1 cellular context compared by ENCODE assay signal in the genomic region with DNA sequence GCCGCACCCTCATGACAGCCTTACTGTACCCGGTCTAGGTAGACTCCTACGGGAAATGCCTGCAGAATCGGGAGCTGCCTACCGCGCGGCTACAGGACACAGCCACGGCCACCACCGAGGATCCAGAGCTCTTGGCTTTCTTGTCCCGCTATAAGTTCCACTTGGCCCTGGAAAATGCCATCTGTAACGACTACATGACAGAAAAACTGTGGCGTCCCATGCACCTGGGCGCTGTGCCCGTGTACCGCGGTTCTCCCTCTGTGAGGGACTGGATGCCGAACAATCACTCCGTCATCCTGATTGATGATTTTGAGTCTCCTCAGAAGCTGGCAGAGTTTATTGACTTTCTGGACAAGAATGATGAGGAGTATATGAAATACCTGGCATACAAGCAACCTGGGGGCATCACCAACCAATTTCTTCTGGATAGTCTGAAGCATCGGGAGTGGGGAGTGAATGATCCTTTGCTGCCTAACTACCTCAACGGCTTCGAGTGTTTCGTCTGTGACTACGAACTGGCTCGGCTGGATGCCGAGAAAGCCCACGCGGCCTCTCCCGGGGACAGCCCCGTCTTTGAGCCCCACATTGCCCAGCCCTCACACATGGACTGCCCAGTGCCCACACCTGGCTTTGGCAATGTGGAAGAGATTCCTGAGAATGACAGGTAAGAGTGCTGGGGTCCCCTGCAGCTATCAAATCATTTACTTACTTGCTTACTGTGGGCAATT.
TF ChIP-seq lines count a peak whose summit lies in the region.

No MANE protein-coding gene starts in this region.

TF ChIP-seq in GM23338, 12 proteins besides CTCF, POLR2A, EP300 and RAD21 (continued from another document):
- TF ChIP-seq, protein P1, sequence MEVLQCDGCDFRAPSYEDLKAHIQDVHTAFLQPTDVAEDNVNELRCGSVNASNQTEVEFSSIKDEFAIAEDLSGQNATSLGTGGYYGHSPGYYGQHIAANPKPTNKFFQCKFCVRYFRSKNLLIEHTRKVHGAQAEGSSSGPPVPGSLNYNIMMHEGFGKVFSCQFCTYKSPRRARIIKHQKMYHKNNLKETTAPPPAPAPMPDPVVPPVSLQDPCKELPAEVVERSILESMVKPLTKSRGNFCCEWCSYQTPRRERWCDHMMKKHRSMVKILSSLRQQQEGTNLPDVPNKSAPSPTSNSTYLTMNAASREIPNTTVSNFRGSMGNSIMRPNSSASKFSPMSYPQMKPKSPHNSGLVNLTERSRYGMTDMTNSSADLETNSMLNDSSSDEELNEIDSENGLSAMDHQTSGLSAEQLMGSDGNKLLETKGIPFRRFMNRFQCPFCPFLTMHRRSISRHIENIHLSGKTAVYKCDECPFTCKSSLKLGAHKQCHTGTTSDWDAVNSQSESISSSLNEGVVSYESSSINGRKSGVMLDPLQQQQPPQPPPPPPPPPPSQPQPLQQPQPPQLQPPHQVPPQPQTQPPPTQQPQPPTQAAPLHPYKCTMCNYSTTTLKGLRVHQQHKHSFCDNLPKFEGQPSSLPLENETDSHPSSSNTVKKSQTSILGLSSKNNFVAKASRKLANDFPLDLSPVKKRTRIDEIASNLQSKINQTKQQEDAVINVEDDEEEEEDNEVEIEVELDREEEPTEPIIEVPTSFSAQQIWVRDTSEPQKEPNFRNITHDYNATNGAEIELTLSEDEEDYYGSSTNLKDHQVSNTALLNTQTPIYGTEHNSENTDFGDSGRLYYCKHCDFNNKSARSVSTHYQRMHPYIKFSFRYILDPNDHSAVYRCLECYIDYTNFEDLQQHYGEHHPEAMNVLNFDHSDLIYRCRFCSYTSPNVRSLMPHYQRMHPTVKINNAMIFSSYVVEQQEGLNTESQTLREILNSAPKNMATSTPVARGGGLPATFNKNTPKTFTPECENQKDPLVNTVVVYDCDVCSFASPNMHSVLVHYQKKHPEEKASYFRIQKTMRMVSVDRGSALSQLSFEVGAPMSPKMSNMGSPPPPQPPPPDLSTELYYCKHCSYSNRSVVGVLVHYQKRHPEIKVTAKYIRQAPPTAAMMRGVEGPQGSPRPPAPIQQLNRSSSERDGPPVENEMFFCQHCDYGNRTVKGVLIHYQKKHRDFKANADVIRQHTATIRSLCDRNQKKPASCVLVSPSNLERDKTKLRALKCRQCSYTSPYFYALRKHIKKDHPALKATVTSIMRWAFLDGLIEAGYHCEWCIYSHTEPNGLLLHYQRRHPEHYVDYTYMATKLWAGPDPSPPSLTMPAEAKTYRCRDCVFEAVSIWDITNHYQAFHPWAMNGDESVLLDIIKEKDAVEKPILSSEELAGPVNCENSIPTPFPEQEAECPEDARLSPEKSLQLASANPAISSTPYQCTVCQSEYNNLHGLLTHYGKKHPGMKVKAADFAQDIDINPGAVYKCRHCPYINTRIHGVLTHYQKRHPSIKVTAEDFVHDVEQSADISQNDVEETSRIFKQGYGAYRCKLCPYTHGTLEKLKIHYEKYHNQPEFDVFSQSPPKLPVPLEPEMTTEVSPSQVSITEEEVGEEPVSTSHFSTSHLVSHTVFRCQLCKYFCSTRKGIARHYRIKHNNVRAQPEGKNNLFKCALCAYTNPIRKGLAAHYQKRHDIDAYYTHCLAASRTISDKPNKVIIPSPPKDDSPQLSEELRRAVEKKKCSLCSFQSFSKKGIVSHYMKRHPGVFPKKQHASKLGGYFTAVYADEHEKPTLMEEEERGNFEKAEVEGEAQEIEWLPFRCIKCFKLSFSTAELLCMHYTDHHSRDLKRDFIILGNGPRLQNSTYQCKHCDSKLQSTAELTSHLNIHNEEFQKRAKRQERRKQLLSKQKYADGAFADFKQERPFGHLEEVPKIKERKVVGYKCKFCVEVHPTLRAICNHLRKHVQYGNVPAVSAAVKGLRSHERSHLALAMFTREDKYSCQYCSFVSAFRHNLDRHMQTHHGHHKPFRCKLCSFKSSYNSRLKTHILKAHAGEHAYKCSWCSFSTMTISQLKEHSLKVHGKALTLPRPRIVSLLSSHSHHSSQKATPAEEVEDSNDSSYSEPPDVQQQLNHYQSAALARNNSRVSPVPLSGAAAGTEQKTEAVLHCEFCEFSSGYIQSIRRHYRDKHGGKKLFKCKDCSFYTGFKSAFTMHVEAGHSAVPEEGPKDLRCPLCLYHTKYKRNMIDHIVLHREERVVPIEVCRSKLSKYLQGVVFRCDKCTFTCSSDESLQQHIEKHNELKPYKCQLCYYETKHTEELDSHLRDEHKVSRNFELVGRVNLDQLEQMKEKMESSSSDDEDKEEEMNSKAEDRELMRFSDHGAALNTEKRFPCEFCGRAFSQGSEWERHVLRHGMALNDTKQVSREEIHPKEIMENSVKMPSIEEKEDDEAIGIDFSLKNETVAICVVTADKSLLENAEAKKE (CRISPR knock-in tag; IDR thresholded peaks at IDR 0.05), result no peak
- TF ChIP-seq, protein P2, sequence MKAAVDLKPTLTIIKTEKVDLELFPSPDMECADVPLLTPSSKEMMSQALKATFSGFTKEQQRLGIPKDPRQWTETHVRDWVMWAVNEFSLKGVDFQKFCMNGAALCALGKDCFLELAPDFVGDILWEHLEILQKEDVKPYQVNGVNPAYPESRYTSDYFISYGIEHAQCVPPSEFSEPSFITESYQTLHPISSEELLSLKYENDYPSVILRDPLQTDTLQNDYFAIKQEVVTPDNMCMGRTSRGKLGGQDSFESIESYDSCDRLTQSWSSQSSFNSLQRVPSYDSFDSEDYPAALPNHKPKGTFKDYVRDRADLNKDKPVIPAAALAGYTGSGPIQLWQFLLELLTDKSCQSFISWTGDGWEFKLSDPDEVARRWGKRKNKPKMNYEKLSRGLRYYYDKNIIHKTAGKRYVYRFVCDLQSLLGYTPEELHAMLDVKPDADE (IDR thresholded peaks at IDR 0.05), result no peak
- TF ChIP-seq EZH2 (IDR thresholded peaks at IDR 0.05; ENCODE audit: low read depth, unreplicated experiment) (no peak), CREB1 (CRISPR knock-in tag; IDR thresholded peaks at IDR 0.05; ENCODE audit: low read depth) (no peak), ZNF114 (CRISPR knock-in tag; IDR thresholded peaks at IDR 0.05) (no peak), ZNF331 (CRISPR knock-in tag; IDR thresholded peaks at IDR 0.05; ENCODE audit: low read depth) (no peak), NANOG (IDR thresholded peaks at IDR 0.05; ENCODE audit: borderline replicate concordance) (no peak), STAT1 (IDR thresholded peaks at IDR 0.05; ENCODE audit: unreplicated experiment) (no peak), POLR2AphosphoS5 (IDR thresholded peaks at IDR 0.05; ENCODE audit: low read depth) (no peak), JUNB (IDR thresholded peaks at IDR 0.05; ENCODE audit: unreplicated experiment) (no peak)
- TF ChIP-seq, protein P3, sequence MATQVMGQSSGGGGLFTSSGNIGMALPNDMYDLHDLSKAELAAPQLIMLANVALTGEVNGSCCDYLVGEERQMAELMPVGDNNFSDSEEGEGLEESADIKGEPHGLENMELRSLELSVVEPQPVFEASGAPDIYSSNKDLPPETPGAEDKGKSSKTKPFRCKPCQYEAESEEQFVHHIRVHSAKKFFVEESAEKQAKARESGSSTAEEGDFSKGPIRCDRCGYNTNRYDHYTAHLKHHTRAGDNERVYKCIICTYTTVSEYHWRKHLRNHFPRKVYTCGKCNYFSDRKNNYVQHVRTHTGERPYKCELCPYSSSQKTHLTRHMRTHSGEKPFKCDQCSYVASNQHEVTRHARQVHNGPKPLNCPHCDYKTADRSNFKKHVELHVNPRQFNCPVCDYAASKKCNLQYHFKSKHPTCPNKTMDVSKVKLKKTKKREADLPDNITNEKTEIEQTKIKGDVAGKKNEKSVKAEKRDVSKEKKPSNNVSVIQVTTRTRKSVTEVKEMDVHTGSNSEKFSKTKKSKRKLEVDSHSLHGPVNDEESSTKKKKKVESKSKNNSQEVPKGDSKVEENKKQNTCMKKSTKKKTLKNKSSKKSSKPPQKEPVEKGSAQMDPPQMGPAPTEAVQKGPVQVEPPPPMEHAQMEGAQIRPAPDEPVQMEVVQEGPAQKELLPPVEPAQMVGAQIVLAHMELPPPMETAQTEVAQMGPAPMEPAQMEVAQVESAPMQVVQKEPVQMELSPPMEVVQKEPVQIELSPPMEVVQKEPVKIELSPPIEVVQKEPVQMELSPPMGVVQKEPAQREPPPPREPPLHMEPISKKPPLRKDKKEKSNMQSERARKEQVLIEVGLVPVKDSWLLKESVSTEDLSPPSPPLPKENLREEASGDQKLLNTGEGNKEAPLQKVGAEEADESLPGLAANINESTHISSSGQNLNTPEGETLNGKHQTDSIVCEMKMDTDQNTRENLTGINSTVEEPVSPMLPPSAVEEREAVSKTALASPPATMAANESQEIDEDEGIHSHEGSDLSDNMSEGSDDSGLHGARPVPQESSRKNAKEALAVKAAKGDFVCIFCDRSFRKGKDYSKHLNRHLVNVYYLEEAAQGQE (IDR thresholded peaks at IDR 0.05; ENCODE audit: unreplicated experiment), result no peak
